In the genomic region with DNA sequence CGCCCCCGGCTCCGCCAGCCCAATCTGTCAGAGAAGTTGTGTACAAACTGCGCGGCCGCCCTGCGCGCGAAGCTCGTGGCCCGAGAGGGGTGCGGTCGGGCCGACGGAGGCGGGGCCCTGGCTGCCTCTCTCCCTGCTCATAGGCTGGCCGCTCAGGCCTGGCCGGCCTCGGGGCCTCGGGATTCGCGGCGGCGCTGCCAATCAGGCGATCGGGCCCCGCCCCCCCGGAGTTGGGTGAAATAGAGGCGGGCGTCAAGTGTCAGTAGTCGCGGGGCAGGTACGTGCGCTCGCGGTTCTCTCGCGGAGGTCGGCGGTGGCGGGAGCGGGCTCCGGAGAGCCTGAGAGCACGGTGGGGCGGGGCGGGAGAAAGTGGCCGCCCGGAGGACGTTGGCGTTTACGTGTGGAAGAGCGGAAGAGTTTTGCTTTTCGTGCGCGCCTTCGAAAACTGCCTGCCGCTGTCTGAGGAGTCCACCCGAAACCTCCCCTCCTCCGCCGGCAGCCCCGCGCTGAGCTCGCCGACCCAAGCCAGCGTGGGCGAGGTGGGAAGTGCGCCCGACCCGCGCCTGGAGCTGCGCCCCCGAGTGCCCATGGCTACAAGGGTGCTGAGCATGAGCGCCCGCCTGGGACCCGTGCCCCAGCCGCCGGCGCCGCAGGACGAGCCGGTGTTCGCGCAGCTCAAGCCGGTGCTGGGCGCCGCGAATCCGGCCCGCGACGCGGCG, we compare ENCODE assay signal across 8 cellular contexts. TPM values are rescaled to one million over a fixed set of nuclear protein-coding genes. Genes with fewer than 3 reads are reported as not detected.
DNase-seq lines count a peak whose midpoint lies in the region; ATAC-seq and TF ChIP-seq lines count a peak whose summit lies in the region.

A gene (plus strand): TSS at position 265 of the 719 bp plus-strand sequence. CDS start 323 bp downstream, at position 588.

- peaks cover 47% of the 10 kb centered on the region for H3K27me3 Mint-ChIP-seq in activated T-cell treated with anti-CD3 and anti-CD28 coated beads, Interleukin-2, amount 50 U/mL, for 24 hours

- ATAC-seq in GM21528 (IDR thresholded peaks at IDR 0.05; ENCODE audit: low FRiP score, unreplicated experiment) = peak; percentile 97

- H3K27ac ChIP-seq in esophagus muscularis mucosa (replicated peaks in 1 of 4) = peak within 1 kb of the TSS; percentile 71 to 80 (median 78)

- intact Hi-C loops in esophagus muscularis mucosa (cut with DNase I) = loop anchor here (10.0 kb wide), 2 partner anchors 226 to 646 kb away; no protein-coding TSS in a partner anchor

- peak; percentile 94 for DNase-seq in DMS153 (lab: John Stamatoyannopoulos, UW)
- peak; percentile 90 for DNase-seq in HuH-7 (ENCODE audit: low spot score)
- peak; percentile 38 for DNase-seq in OCI-M2 (lab: John Stamatoyannopoulos, UW; ENCODE audit: unreplicated experiment)
- peak; percentile 97 for DNase-seq in activated T-cell treated with anti-CD3 and anti-CD28 coated beads, Interleukin-2, amount 50 U/mL, for 24 hours
- DNase-seq in esophagus muscularis mucosa (ENCODE audit: extremely low spot score) = peak; percentile 98
- peak; percentile 97 for DNase-seq in myocyte (ENCODE audit: low read depth)
- peak; percentile 87 to 91 for DNase-seq in stimulated activated CD8-positive, alpha-beta memory T cell treated with anti-CD3 and anti-CD28 coated beads, Interleukin-7, amount 100 ng/mL, for 4 hours (ENCODE audit: low read depth in 2 of 2)

- peaks cover 6 to 19% (median 18%) of the 10 kb centered on the region in 4 donors for H3K4me1 ChIP-seq in esophagus muscularis mucosa

- H3K4me3 ChIP-seq in esophagus muscularis mucosa = peak within 1 kb of the TSS; percentile 82 to 92 (median 87)

- WGBS in esophagus muscularis mucosa = 2% methylated on average over 21 of the region's 93 CpGs

- H3K4me1 Mint-ChIP-seq in activated T-cell treated with anti-CD3 and anti-CD28 coated beads, Interleukin-2, amount 50 U/mL, for 24 hours (ENCODE audit: low read depth) = peaks cover 23% of the 10 kb centered on the region

- H3K4me3 Mint-ChIP-seq in activated T-cell treated with anti-CD3 and anti-CD28 coated beads, Interleukin-2, amount 50 U/mL, for 24 hours = peak within 1 kb of the TSS; percentile 75

- no peak for TF ChIP-seq CTCF in esophagus muscularis mucosa (IDR thresholded peaks at IDR 0.05)

- H3K27me3 ChIP-seq in esophagus muscularis mucosa = peaks cover 0 to 3% (median 0%) of the 10 kb centered on the region in 4 donors

- no peaks in the 10 kb centered on the region for H3K9me3 ChIP-seq in esophagus muscularis mucosa

- peak; percentile 85 for TF ChIP-seq POLR2A in esophagus muscularis mucosa (IDR thresholded peaks at IDR 0.05; ENCODE audit: low read depth)

- H3K9me3 Mint-ChIP-seq in activated T-cell treated with anti-CD3 and anti-CD28 coated beads, Interleukin-2, amount 50 U/mL, for 24 hours = no peaks in the 10 kb centered on the region

- no peak for TF ChIP-seq EP300 in esophagus muscularis mucosa (IDR thresholded peaks at IDR 0.05)

- peaks cover 0 to 3% (median 0%) of the 10 kb centered on the region in 4 donors for H3K36me3 ChIP-seq in esophagus muscularis mucosa

- peak within 1 kb of the TSS; percentile 82 for H3K27ac Mint-ChIP-seq in activated T-cell treated with anti-CD3 and anti-CD28 coated beads, Interleukin-2, amount 50 U/mL, for 24 hours

- peaks cover 3% of the 10 kb centered on the region for H3K36me3 Mint-ChIP-seq in activated T-cell treated with anti-CD3 and anti-CD28 coated beads, Interleukin-2, amount 50 U/mL, for 24 hours (ENCODE audit: low read depth)

RNA-seq across cellular contexts. Expression of the gene that starts here (rescaled TPM):
- total RNA-seq in esophagus muscularis mucosa (1 to 10 TPM; 2.3 to 8.3 (median 4.7) TPM), myocyte (73.9 and 121 TPM in 2 replicates)
- 58.0 TPM for polyA plus RNA-seq in myocyte (2012)

Comparison
In these comparisons a context has a peak if more than half of its experiments do, and no peak if none do; other contexts are left out.
1. Peak in every context shown above with its lines: DNase-seq, ATAC-seq, H3K4me3 ChIP-seq and H3K27ac ChIP-seq.
2. DNase-seq: peak in every context shown above with its lines; median percentile 98 in esophagus muscularis mucosa; 97 in activated T-cell treated with anti-CD3 and anti-CD28 coated beads, Interleukin-2, amount 50 U/mL, for 24 hours; 97 in myocyte; 94 in DMS153; 90 in HuH-7; 89 in stimulated activated CD8-positive, alpha-beta memory T cell treated with anti-CD3 and anti-CD28 coated beads, Interleukin-7, amount 100 ng/mL, for 4 hours; 38 in OCI-M2.